27 cellular contexts compared by ENCODE assay signal in genomic region chr21:37300114-37300746, GRCh38.
"Had no signal": no experiment of that assay in that cellular context is flagged by ENCODE, and none has a peak within 500 bp of the region (broad histone marks: within the 10 kb centered on the region; RNA-seq: fewer than 3 reads in every experiment).

No MANE protein-coding gene starts in this region.

- H3K36me3 ChIP-seq: left lung, lower lobe of right lung, pancreas, prostate gland, sigmoid colon, spleen, stomach, suprapubic skin, thoracic aorta, tibial artery, upper lobe of right lung had no signal

- H3K27ac ChIP-seq: left lung, lower lobe of right lung, pancreas, prostate gland, sigmoid colon, spleen, stomach, suprapubic skin, thoracic aorta, tibial artery, upper lobe of right lung had no signal

- H3K9me3 ChIP-seq: left lung, lower lobe of right lung, pancreas, prostate gland, sigmoid colon, spleen, stomach, suprapubic skin, thoracic aorta, tibial artery, upper lobe of right lung had no signal

- ATAC-seq: left colon; left lung; lower lobe of right lung; naive thymus-derived CD8-positive, alpha-beta T cell; pancreas; right cardiac atrium; stimulated activated memory B cell treated with anti-CD40 and anti-IgM and Interleukin-4, amounts not matched to agents 10 μg/mL and 1 μg/mL and 100 μg/mL, for 72 hours; upper lobe of right lung had no signal

- H3K4me1 ChIP-seq: pancreas, prostate gland, sigmoid colon, stomach, suprapubic skin, tibial artery, upper lobe of right lung had no signal

- DNase-seq: hippocampal formation; kidney; left colon; left lung; lower lobe of right lung; mammary epithelial cell; mesenchymal stem cell; naive thymus-derived CD8-positive, alpha-beta T cell; nucleus accumbens; pancreas; posterior cingulate gyrus; retina; right cardiac atrium; sigmoid colon; small intestine; spleen; stimulated activated CD4-positive, alpha-beta T cell treated with anti-CD3 and anti-CD28 coated beads, Interleukin-4, amount 100 ng/mL, for 4 hours; stimulated activated CD8-positive, alpha-beta memory T cell treated with anti-CD3 and anti-CD28 coated beads, Interleukin-4, amount 100 ng/mL, for 48 hours; stimulated activated naive CD4-positive, alpha-beta T cell treated with Interleukin-2 at 50 U/mL for 16 hours; stomach; tibial artery; trophoblast cell; upper lobe of right lung had no signal

- H3K4me3 ChIP-seq: left lung, lower lobe of right lung, pancreas, prostate gland, sigmoid colon, spleen, stomach, suprapubic skin, thoracic aorta, tibial artery, upper lobe of right lung had no signal

- H3K27me3 ChIP-seq: left lung, pancreas, sigmoid colon, spleen, stomach, suprapubic skin, tibial artery, upper lobe of right lung had no signal
